In genomic region chr5:127723571-127723970, GRCh38 we compare ENCODE assay signal across 1 cellular context.
A peak's percentile ranks its signal among the peaks of the same experiment; 100 is the strongest.
TF ChIP-seq lines count a peak whose summit lies in the region.

No MANE protein-coding gene starts in this region.

TF ChIP-seq in H1, 55 proteins besides CTCF, POLR2A, EP300 and RAD21:
- peak; percentile 97 for TF ChIP-seq CEBPB (IDR thresholded peaks at IDR 0.05; ENCODE audit: low read depth, low read length)
- TF ChIP-seq SP1 (IDR thresholded peaks at IDR 0.05; ENCODE audit: low read depth, low read length): no peak
